In the genomic region with DNA sequence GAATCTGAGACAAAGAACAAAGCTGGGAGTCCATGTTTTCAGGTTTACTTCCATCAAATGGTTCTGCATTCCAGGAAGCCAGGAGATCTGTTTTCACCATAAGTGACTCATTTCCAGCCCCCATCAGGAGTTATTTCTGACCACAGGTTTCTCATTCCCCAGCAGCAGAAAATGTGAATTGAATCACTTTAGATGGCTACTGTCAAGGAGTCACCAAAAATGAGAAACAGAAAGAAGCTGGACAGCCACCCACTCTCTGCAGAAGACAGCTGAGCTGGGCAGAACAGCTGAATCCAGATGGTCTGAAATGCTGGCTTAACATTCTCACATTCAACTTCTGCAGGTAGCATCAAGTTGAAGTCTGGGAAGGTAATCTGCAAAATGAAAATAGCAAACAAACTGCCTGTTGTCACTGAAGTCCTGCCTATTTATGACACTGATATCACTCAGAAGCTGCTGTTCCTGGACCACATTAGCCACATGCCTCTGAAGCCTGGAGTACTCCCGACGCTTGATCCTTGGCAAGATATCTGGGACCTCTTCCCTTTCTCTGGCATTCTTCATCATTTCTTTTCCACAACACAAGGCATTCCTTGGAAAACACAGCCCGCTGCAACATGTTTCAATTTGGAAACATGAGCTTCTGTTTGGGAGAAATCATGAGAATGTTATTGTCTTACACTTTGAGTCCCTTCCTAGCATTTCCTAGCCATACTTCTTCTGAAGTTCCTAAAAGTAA, we compare ENCODE assay signal across 13 cellular contexts. TPM values are rescaled to one million over a fixed set of nuclear protein-coding genes. Genes with fewer than 3 reads are reported as not detected.
A peak's percentile ranks its signal among the peaks of the same experiment; 100 is the strongest.
DNase-seq lines count a peak whose midpoint lies in the region; ATAC-seq and TF ChIP-seq lines count a peak whose summit lies in the region.
"Had no signal": no experiment of that assay in that cellular context is flagged by ENCODE, and none has a peak within 500 bp of the region (broad histone marks: within the 10 kb centered on the region; RNA-seq: fewer than 3 reads in every experiment).

No MANE protein-coding gene starts in this region.

- H2AFZ ChIP-seq in osteoblast (ENCODE audit: low read length) = no peak overlapping the region

- no peak for ATAC-seq in GM21529 (IDR thresholded peaks at IDR 0.05; ENCODE audit: unreplicated experiment)
- ATAC-seq: mucosa of descending colon; stimulated activated effector memory CD8-positive, alpha-beta T cell treated with anti-CD3 and anti-CD28 coated beads, Interleukin-12 subunit alpha, Interleukin-12 subunit beta, amount 100 ng/mL, for 72 hours had no signal

- no peaks in the 10 kb centered on the region for H4K20me1 ChIP-seq in osteoblast (ENCODE audit: insufficient read depth, low read length)

- DNase-seq in ELR (ENCODE audit: low read depth) (peak; percentile 33), SJSA1 (ENCODE audit: low read depth in 1 of 2, low spot score in 2 of 2) (peak; percentile 55 to 72), fibroblast of gingiva (ENCODE audit: low read depth) (peak; percentile 37), osteoblast (ENCODE audit: insufficient read length, low spot score, missing footprints) (peak; percentile 64), H7 (no peak), SKM-1 (lab: John Stamatoyannopoulos, UW; ENCODE audit: unreplicated experiment) (no peak), caudate nucleus (lab: John Stamatoyannopoulos, UW) (no peak)
- DNase-seq: NCI-H1417, T-helper 9 cell had no signal

- peak overlapping the region; percentile 18 for H3K4me2 ChIP-seq in osteoblast (ENCODE audit: insufficient read depth, low read length)

- H3K4me3 ChIP-seq in SJSA1 = no peak overlapping the region
- no peak overlapping the region for H3K4me3 ChIP-seq in osteoblast (ENCODE audit: insufficient read depth, low read length)
- H3K4me3 ChIP-seq in H7 (ENCODE audit: insufficient read depth, low read depth, low read length) = no peak overlapping the region
- H3K4me3 ChIP-seq: mucosa of descending colon had no signal

- no peaks in the 10 kb centered on the region for H3K36me3 ChIP-seq in SJSA1
- no peaks in the 10 kb centered on the region for H3K36me3 ChIP-seq in osteoblast (ENCODE audit: insufficient read depth, low read length)
- H3K36me3 ChIP-seq in H7 (replicated peaks; ENCODE audit: control insufficient read depth, insufficient read depth, low read length) = no peaks in the 10 kb centered on the region

- H3K27ac ChIP-seq in SJSA1 (peak overlapping the region; percentile 67), osteoblast (ENCODE audit: low read depth, low read length) (peak overlapping the region; percentile 66), caudate nucleus (ENCODE audit: low read depth, low read length) (no peak overlapping the region)

- H3K27me3 ChIP-seq in SJSA1 (replicated peaks) = no peaks in the 10 kb centered on the region
- H3K27me3 ChIP-seq in osteoblast (ENCODE audit: insufficient read depth, low read length) = no peaks in the 10 kb centered on the region
- H3K27me3 ChIP-seq in H7 (ENCODE audit: control insufficient read depth, insufficient read depth, low read length) = no peaks in the 10 kb centered on the region

- H3K4me1 ChIP-seq in SJSA1 (replicated peaks) (peaks cover 26% of the 10 kb centered on the region), osteoblast (ENCODE audit: insufficient read depth, low read length) (peaks cover 37% of the 10 kb centered on the region)

- H3K79me2 ChIP-seq in osteoblast (ENCODE audit: insufficient read depth, low read length) = no peaks in the 10 kb centered on the region

- H3K9me3 ChIP-seq in SJSA1 (replicated peaks) = no peaks in the 10 kb centered on the region
- H3K9me3 ChIP-seq in osteoblast (ENCODE audit: low read depth, low read length) = no peaks in the 10 kb centered on the region
- H3K9me3 ChIP-seq: mucosa of descending colon had no signal

- TF ChIP-seq CTCF in osteoblast (IDR thresholded peaks at IDR 0.05; ENCODE audit: extremely low read depth, low read depth, low read length) = no peak

RNA-seq across cellular contexts. Expression of a gene that starts 15.3 kb away (rescaled TPM):
- not detected in 2 replicates for total RNA-seq in SJSA1 (2014; rRNA removed; shearing (Covaris generic))
- not detected in 2 replicates for total RNA-seq in osteoblast
- total RNA-seq in H7 (2014; rRNA removed; shearing (Covaris generic)) = not detected in 2 replicates
- total RNA-seq: glomerular endothelial cell had no signal

RNA-seq across cellular contexts. Expression of a gene that starts 18.4 kb away (rescaled TPM):
- not detected in 2 replicates for total RNA-seq in SJSA1 (2014; rRNA removed; shearing (Covaris generic))
- total RNA-seq in osteoblast = 0.36 TPM in 1 of 2 replicates, not detected in the other
- not detected in 2 replicates for total RNA-seq in H7 (2014; rRNA removed; shearing (Covaris generic))

RNA-seq across cellular contexts. Expression of a gene that starts 30.8 kb away (rescaled TPM):
- not detected in 2 replicates for total RNA-seq in SJSA1 (2014; rRNA removed; shearing (Covaris generic))
- total RNA-seq in osteoblast = 0.29 and 0.36 TPM in 2 replicates
- not detected in 2 replicates for total RNA-seq in H7 (2014; rRNA removed; shearing (Covaris generic))
- total RNA-seq: glomerular endothelial cell, mucosa of descending colon had no signal

RNA-seq across cellular contexts. Expression of a gene that starts 45.7 kb away (rescaled TPM):
- 17.3 and 18.8 TPM in 2 replicates for total RNA-seq in SJSA1 (2014; rRNA removed; shearing (Covaris generic))
- total RNA-seq in osteoblast = 56.3 and 70.9 TPM in 2 replicates
- 15.8 and 48.7 TPM in 2 replicates for total RNA-seq in H7 (2014; rRNA removed; shearing (Covaris generic))

RNA-seq across cellular contexts. Expression of a gene that starts 55.5 kb away (rescaled TPM):
- total RNA-seq in SJSA1 (2014; rRNA removed; shearing (Covaris generic)) = not detected in 2 replicates
- 0.36 TPM in 1 of 2 replicates, not detected in the other for total RNA-seq in osteoblast
- not detected in 2 replicates for total RNA-seq in H7 (2014; rRNA removed; shearing (Covaris generic))
- total RNA-seq: glomerular endothelial cell had no signal

Comparison
In these comparisons a context has a peak if more than half of its experiments do, and no peak if none do; other contexts are left out.
1. DNase-seq: peak in ELR (single experiment), SJSA1 (2 of 2), fibroblast of gingiva (single experiment) and osteoblast (single experiment); none in H7 (single experiment), SKM-1 (single experiment) and caudate nucleus (0 of 61).